ENCODE assay signal across 37 cellular contexts in genomic region chr22:22384267-22384666, GRCh38.
"Had no signal": no experiment of that assay in that cellular context is flagged by ENCODE, and none has a peak within 500 bp of the region (broad histone marks: within the 10 kb centered on the region; RNA-seq: fewer than 3 reads in every experiment).

No MANE protein-coding gene starts in this region.

- H3K27ac Mint-ChIP-seq: activated B cell treated with CpG ODN at 0.5 μM for 24 hours; activated CD4-positive, alpha-beta memory T cell treated with anti-CD3 and anti-CD28 coated beads for 36 hours; activated CD4-positive, alpha-beta T cell treated with anti-CD3 and anti-CD28 coated beads, Interleukin-2, amount 10 ng/mL, durations not matched to agents 24 days and 14 days; activated CD8-positive, alpha-beta T cell treated with anti-CD3 and anti-CD28 coated beads for 36 hours; activated naive CD4-positive, alpha-beta T cell treated with anti-CD3 and anti-CD28 coated beads for 36 hours; activated naive CD4-positive, alpha-beta T cell treated with anti-CD3 and anti-CD28 coated beads, Interleukin-2, amount 50 U/mL, for 72 hours; activated naive CD8-positive, alpha-beta T cell treated with anti-CD3 and anti-CD28 coated beads, Interleukin-2, amount 10 ng/mL, durations not matched to agents 7 days and 5 days; activated naive CD8-positive, alpha-beta T cell treated with anti-CD3 and anti-CD28 coated beads, Interleukin-2, amount 50 U/mL, for 24 hours; activated T-cell treated with anti-CD3 and anti-CD28 coated beads, Interleukin-2, amount 50 U/mL, for 72 hours; activated T-helper 1 cell treated with anti-CD3 and anti-CD28 coated beads, Interleukin-12 subunit alpha, Interleukin-12 subunit beta, Interleukin-2, Interleukin-4 antibody, amounts not matched to agents 30 ng/mL and 10 ng/mL and 1 ng/mL, durations not matched to agents 14 hours and 24 hours and 36 hours; activated T-helper 17 cell treated with anti-CD3 and anti-CD28 coated beads, Interleukin-2, amount 50 U/mL, for 72 hours; T-helper 1 cell treated with Interleukin-12 subunit alpha and Interleukin-12 subunit beta and Interleukin-4 antibody, amounts not matched to agents 30 μg/mL and 1 μg/mL, for 36 hours; T-helper 2 cell treated with Interferon-gamma antibody and Interleukin-4, amounts not matched to agents 5 μg/mL and 100 μg/mL, for 36 hours had no signal

- H3K27ac ChIP-seq: body of pancreas, brain microvascular endothelial cell, breast epithelium, VCaP had no signal

- H3K4me1 ChIP-seq: body of pancreas, breast epithelium had no signal

- H3K36me3 ChIP-seq: brain microvascular endothelial cell, breast epithelium had no signal

- H3K9me3 Mint-ChIP-seq: activated B cell treated with CpG ODN at 0.5 μM for 24 hours; activated CD4-positive, alpha-beta memory T cell treated with anti-CD3 and anti-CD28 coated beads for 36 hours; activated CD4-positive, alpha-beta T cell treated with anti-CD3 and anti-CD28 coated beads, Interleukin-2, amount 10 ng/mL, durations not matched to agents 24 days and 14 days; activated CD8-positive, alpha-beta T cell treated with anti-CD3 and anti-CD28 coated beads for 36 hours; activated naive CD4-positive, alpha-beta T cell treated with anti-CD3 and anti-CD28 coated beads for 36 hours; activated naive CD4-positive, alpha-beta T cell treated with anti-CD3 and anti-CD28 coated beads, Interleukin-2, amount 50 U/mL, for 72 hours; activated naive CD8-positive, alpha-beta T cell treated with anti-CD3 and anti-CD28 coated beads, Interleukin-2, amount 10 ng/mL, durations not matched to agents 7 days and 5 days; activated naive CD8-positive, alpha-beta T cell treated with anti-CD3 and anti-CD28 coated beads, Interleukin-2, amount 50 U/mL, for 24 hours; activated T-cell treated with anti-CD3 and anti-CD28 coated beads, Interleukin-2, amount 50 U/mL, for 4 hours; activated T-cell treated with anti-CD3 and anti-CD28 coated beads, Interleukin-2, amount 50 U/mL, for 72 hours; activated T-helper 1 cell treated with anti-CD3 and anti-CD28 coated beads, Interleukin-12 subunit alpha, Interleukin-12 subunit beta, Interleukin-2, Interleukin-4 antibody, amounts not matched to agents 30 ng/mL and 10 ng/mL and 1 ng/mL, durations not matched to agents 14 hours and 24 hours and 36 hours; activated T-helper 17 cell treated with anti-CD3 and anti-CD28 coated beads, Interleukin-2, amount 50 U/mL, for 72 hours; T-helper 1 cell treated with Interleukin-12 subunit alpha and Interleukin-12 subunit beta and Interleukin-4 antibody, amounts not matched to agents 30 μg/mL and 1 μg/mL, for 36 hours; T-helper 2 cell treated with Interferon-gamma antibody and Interleukin-4, amounts not matched to agents 5 μg/mL and 100 μg/mL, for 36 hours had no signal

- H3K4me3 ChIP-seq: body of pancreas, breast epithelium had no signal

- H3K4me1 Mint-ChIP-seq: activated CD4-positive, alpha-beta T cell treated with anti-CD3 and anti-CD28 coated beads, Interleukin-2, amount 10 ng/mL, durations not matched to agents 24 days and 14 days; activated naive CD8-positive, alpha-beta T cell treated with anti-CD3 and anti-CD28 coated beads, Interleukin-2, amount 10 ng/mL, durations not matched to agents 7 days and 5 days; activated T-helper 17 cell treated with anti-CD3 and anti-CD28 coated beads, Interleukin-2, amount 50 U/mL, for 72 hours had no signal

- H3K27me3 Mint-ChIP-seq: activated B cell treated with CpG ODN at 0.5 μM for 24 hours had no signal

- FAIRE-seq: astrocyte, colon, TTC549 had no signal

- H3K36me3 Mint-ChIP-seq: activated CD4-positive, alpha-beta memory T cell treated with anti-CD3 and anti-CD28 coated beads for 36 hours; activated naive CD4-positive, alpha-beta T cell treated with anti-CD3 and anti-CD28 coated beads, Interleukin-2, amount 50 U/mL, for 72 hours; activated naive CD8-positive, alpha-beta T cell treated with anti-CD3 and anti-CD28 coated beads, Interleukin-2, amount 10 ng/mL, durations not matched to agents 7 days and 5 days had no signal

- H3K9me3 ChIP-seq: body of pancreas, breast epithelium had no signal

- ATAC-seq: activated CD8-positive, alpha-beta T cell treated with anti-CD3 and anti-CD28 coated beads for 36 hours; activated naive CD4-positive, alpha-beta T cell treated with anti-CD3 and anti-CD28 coated beads, Interleukin-2, amount 50 U/mL, for 72 hours; activated naive CD8-positive, alpha-beta T cell treated with anti-CD3 and anti-CD28 coated beads, Interleukin-2, amount 50 U/mL, for 24 hours; activated T-cell treated with anti-CD3 and anti-CD28 coated beads, Interleukin-2, amount 50 U/mL, for 4 hours; activated T-cell treated with anti-CD3 and anti-CD28 coated beads, Interleukin-2, amount 50 U/mL, for 72 hours; activated T-helper 17 cell treated with anti-CD3 and anti-CD28 coated beads, Interleukin-2, amount 50 U/mL, for 72 hours; body of pancreas had no signal

- DNase-seq: activated B cell treated with CpG ODN at 0.5 μM for 24 hours; activated CD4-positive, alpha-beta memory T cell treated with anti-CD3 and anti-CD28 coated beads for 36 hours; activated CD4-positive, alpha-beta T cell treated with anti-CD3 and anti-CD28 coated beads for 4 hours; activated CD4-positive, alpha-beta T cell treated with anti-CD3 and anti-CD28 coated beads, Interleukin-2, amount 10 ng/mL, durations not matched to agents 24 days and 14 days; activated CD4-positive, alpha-beta T cell treated with anti-CD3 and anti-CD28 coated beads, Interleukin-2, amount 50 U/mL, for 1 hour; activated CD4-positive, alpha-beta T cell treated with anti-CD3 and anti-CD28 coated beads, Interleukin-2, amount 50 U/mL, for 4 hours; activated CD4-positive, CD25-positive, alpha-beta regulatory T cell treated with anti-CD3 and anti-CD28 coated beads, Interleukin-2, amount 50 U/mL, for 72 hours; activated CD8-positive, alpha-beta memory T cell treated with anti-CD3 and anti-CD28 coated beads, Interleukin-2, amount 50 U/mL, for 4 hours; activated CD8-positive, alpha-beta T cell treated with anti-CD3 and anti-CD28 coated beads for 36 hours; activated effector memory CD4-positive, alpha-beta T cell treated with anti-CD3 and anti-CD28 coated beads, Interleukin-2, amount 50 U/mL, for 16 hours; activated gamma-delta T cell treated with Interleukin-2 at 50 U/mL for 16 hours; activated naive CD4-positive, alpha-beta T cell; activated naive CD4-positive, alpha-beta T cell treated with anti-CD3 and anti-CD28 coated beads for 36 hours; activated naive CD4-positive, alpha-beta T cell treated with anti-CD3 and anti-CD28 coated beads, Interleukin-2, amount 50 U/mL, for 16 hours; activated naive CD8-positive, alpha-beta T cell treated with anti-CD3 and anti-CD28 coated beads, Interleukin-2, amount 10 ng/mL, durations not matched to agents 7 days and 5 days; activated naive CD8-positive, alpha-beta T cell treated with anti-CD3 and anti-CD28 coated beads, Interleukin-2, amount 50 U/mL, for 24 hours; activated T-cell treated with anti-CD3 and anti-CD28 coated beads for 4 hours; activated T-cell treated with anti-CD3 and anti-CD28 coated beads, Interleukin-2, amount 50 U/mL, for 1 hour; activated T-cell treated with anti-CD3 and anti-CD28 coated beads, Interleukin-2, amount 50 U/mL, for 4 hours; activated T-cell treated with anti-CD3 and anti-CD28 coated beads, Interleukin-2, amount 50 U/mL, for 72 hours; amniotic stem cell; aorta; body of pancreas; brain microvascular endothelial cell; central memory CD4-positive, alpha-beta T cell; T-helper 2 cell; T-helper 9 cell had no signal

- H3K4me3 Mint-ChIP-seq: activated B cell treated with CpG ODN at 0.5 μM for 24 hours; activated CD4-positive, alpha-beta memory T cell treated with anti-CD3 and anti-CD28 coated beads for 36 hours; activated CD4-positive, alpha-beta T cell treated with anti-CD3 and anti-CD28 coated beads, Interleukin-2, amount 10 ng/mL, durations not matched to agents 24 days and 14 days; activated CD8-positive, alpha-beta T cell treated with anti-CD3 and anti-CD28 coated beads for 36 hours; activated naive CD4-positive, alpha-beta T cell treated with anti-CD3 and anti-CD28 coated beads for 36 hours; activated naive CD8-positive, alpha-beta T cell treated with anti-CD3 and anti-CD28 coated beads, Interleukin-2, amount 10 ng/mL, durations not matched to agents 7 days and 5 days; activated naive CD8-positive, alpha-beta T cell treated with anti-CD3 and anti-CD28 coated beads, Interleukin-2, amount 50 U/mL, for 24 hours; activated T-cell treated with anti-CD3 and anti-CD28 coated beads, Interleukin-2, amount 50 U/mL, for 4 hours; activated T-cell treated with anti-CD3 and anti-CD28 coated beads, Interleukin-2, amount 50 U/mL, for 72 hours; activated T-helper 1 cell treated with anti-CD3 and anti-CD28 coated beads, Interleukin-12 subunit alpha, Interleukin-12 subunit beta, Interleukin-2, Interleukin-4 antibody, amounts not matched to agents 30 ng/mL and 10 ng/mL and 1 ng/mL, durations not matched to agents 14 hours and 24 hours and 36 hours; activated T-helper 17 cell treated with anti-CD3 and anti-CD28 coated beads, Interleukin-2, amount 50 U/mL, for 72 hours; T-helper 1 cell treated with Interleukin-12 subunit alpha and Interleukin-12 subunit beta and Interleukin-4 antibody, amounts not matched to agents 30 μg/mL and 1 μg/mL, for 36 hours; T-helper 2 cell treated with Interferon-gamma antibody and Interleukin-4, amounts not matched to agents 5 μg/mL and 100 μg/mL, for 36 hours had no signal

- H3K27me3 ChIP-seq: body of pancreas had no signal
